In genomic region chr2:157836531-157836930, GRCh38 we compare ENCODE assay signal across 26 cellular contexts. TPM values are rescaled to one million over a fixed set of nuclear protein-coding genes. Genes with fewer than 3 reads are reported as not detected.
DNase-seq lines count a peak whose midpoint lies in the region; ATAC-seq, FAIRE-seq and TF ChIP-seq lines count a peak whose summit lies in the region.
"Had no signal": no experiment of that assay in that cellular context is flagged by ENCODE, and none has a peak within 500 bp of the region (broad histone marks: within the 10 kb centered on the region; RNA-seq: fewer than 3 reads in every experiment).

No MANE protein-coding gene starts in this region.

- H3K4me1 Mint-ChIP-seq in HFFc6 (ENCODE audit: low read depth) (peaks cover 66% of the 10 kb centered on the region), nephron progenitor cell (peaks cover 54% of the 10 kb centered on the region)

- no peaks in the 10 kb centered on the region for H3K9me3 ChIP-seq in A549
- no peaks in the 10 kb centered on the region for H3K9me3 ChIP-seq in H1 (ENCODE audit: insufficient read depth in 2 of 2, low read depth in 1 of 2, low read length in 1 of 2)
- H3K9me3 ChIP-seq: ovary had no signal

- H3K9me3 Mint-ChIP-seq in HFFc6: no peaks in the 10 kb centered on the region
- H3K9me3 Mint-ChIP-seq in nephron progenitor cell: no peaks in the 10 kb centered on the region
- H3K9me3 Mint-ChIP-seq: activated B cell treated with CpG ODN at 0.5 μM for 24 hours; CD8-positive, alpha-beta memory T cell; stimulated activated memory B cell treated with anti-CD40 and anti-IgM and Interleukin-4, amounts not matched to agents 10 μg/mL and 1 μg/mL and 100 μg/mL, for 72 hours had no signal

- no peak for TF ChIP-seq POLR2A in A549 (IDR thresholded peaks at IDR 0.05; ENCODE audit: low read length)
- no peak for TF ChIP-seq POLR2A in H1 (IDR thresholded peaks at IDR 0.05; ENCODE audit: control extremely low read depth in 1 of 2, low read depth in 2 of 2, low read length in 2 of 2)

- no peak overlapping the region for H2BK12ac ChIP-seq in H1 (ENCODE audit: low read depth, low read length)

- no peak overlapping the region for H2BK15ac ChIP-seq in H1 (ENCODE audit: low read length)

- POLR2A ChIA-PET in A549 (lab: Yijun Ruan, JAX) (no interaction called here), H1 (lab: Charles Lee; ENCODE audit: partially characterized antibody) (interaction anchor here (1.5 kb wide), 1 partner anchor 11 kb away, joined by 4 read pairs; no protein-coding TSS in a partner anchor)

- peaks cover 46% of the 10 kb centered on the region for H3K4me1 ChIP-seq in A549
- peaks cover 22 to 38% (median 24%) of the 10 kb centered on the region in 4 experiments for H3K4me1 ChIP-seq in H1 (replicated peaks in 1 of 4; ENCODE audit: control insufficient read depth in 3 of 4, insufficient read depth in 4 of 4, low read length in 3 of 4)

- CTCF ChIA-PET in A549 (lab: Yijun Ruan, JAX) (interaction anchor here (0.6 to 1.5 kb wide), 2 partner anchors 29 to 40 kb away, joined by 3 read pairs; partner anchors contain the start of gene ACVR1), H1 (lab: Charles Lee; ENCODE audit: partially characterized antibody) (interaction anchor here (0.7 to 1.4 kb wide), 3 partner anchors 9 to 171 kb away, joined by 3 to 6 read pairs (median 3); no protein-coding TSS in a partner anchor)

- H3K79me2 ChIP-seq in H1 (ENCODE audit: control insufficient read depth in 1 of 2, insufficient read depth in 2 of 2, low read length in 2 of 2): peaks cover 0 to 25% of the 10 kb centered on the region in 2 experiments; a peak in 2 of 4 replicates

- no peak overlapping the region for H4K5ac ChIP-seq in H1 (ENCODE audit: insufficient read length, low read depth, low read length)

- H3K27ac Mint-ChIP-seq in HFFc6 (peak overlapping the region; percentile 63), nephron progenitor cell (peak overlapping the region; percentile 23)
- H3K27ac Mint-ChIP-seq: activated B cell treated with CpG ODN at 0.5 μM for 24 hours; stimulated activated memory B cell treated with anti-CD40 and anti-IgM and Interleukin-4, amounts not matched to agents 10 μg/mL and 1 μg/mL and 100 μg/mL, for 72 hours had no signal

- no peak overlapping the region for H3K23ac ChIP-seq in H1 (ENCODE audit: insufficient read length)

- 0 out of 2 replicates have a peak, but pooled peaks cover 2% of the 10 kb centered on the region for H3K23me2 ChIP-seq in H1 (ENCODE audit: low read depth, low read length)

- no peak overlapping the region for H3K4ac ChIP-seq in H1 (replicated peaks; ENCODE audit: insufficient read length, low read depth, low read length)

- TF ChIP-seq EP300 in A549 (IDR thresholded peaks at IDR 0.05) (no peak), H1 (IDR thresholded peaks at IDR 0.05; ENCODE audit: borderline replicate concordance in 1 of 2, low read depth in 2 of 2, low read length in 2 of 2) (no peak)

- no peak overlapping the region for H3K56ac ChIP-seq in H1 (replicated peaks; ENCODE audit: insufficient read length, low read depth, low read length)

- peaks cover 2 to 19% of the 10 kb centered on the region in 2 experiments for H4K20me1 ChIP-seq in H1 (replicated peaks in 1 of 2; ENCODE audit: control insufficient read depth in 1 of 2, insufficient read depth in 2 of 2, low read length in 2 of 2)

- 77% methylated on average over 3 of the region's 3 CpGs for WGBS in A549 (ENCODE audit: missing lambda C conversion rate)
- 89% methylated on average over 3 of the region's 3 CpGs; no CpG with 5 or more reads in 1 of the 2 experiments for WGBS in H1 (ENCODE audit: extremely low coverage in 1 of 2, insufficient coverage in 1 of 2, insufficient read length in 1 of 2, insufficient replicate concordance in 2 of 2, low coverage in 1 of 2, low lambda C conversion rate in 2 of 2, missing lambda C conversion rate in 1 of 2), 2 experiments

- intact Hi-C loops in cardiac septum (cut with DNase I): loop anchor here (5.0 kb wide), 1 partner anchor 49 kb away; no protein-coding TSS in a partner anchor

- no peak overlapping the region for H2BK120ac ChIP-seq in H1 (replicated peaks; ENCODE audit: low read depth, low read length)

- H3K4me3 Mint-ChIP-seq in HFFc6 (no peak overlapping the region), nephron progenitor cell (no peak overlapping the region)
- H3K4me3 Mint-ChIP-seq: activated B cell treated with CpG ODN at 0.5 μM for 24 hours; activated CD8-positive, alpha-beta T cell treated with anti-CD3 and anti-CD28 coated beads, Interleukin-2, amount 10 ng/mL, durations not matched to agents 7 days and 5 days; CD8-positive, alpha-beta memory T cell; stimulated activated memory B cell treated with anti-CD40 and anti-IgM and Interleukin-4, amounts not matched to agents 10 μg/mL and 1 μg/mL and 100 μg/mL, for 72 hours had no signal

- FAIRE-seq in A549 (lab: Jason Lieb, UNC) (no peak), H1 (lab: Jason Lieb, UNC) (no peak)
- FAIRE-seq: GM12878 had no signal

- no peak overlapping the region for H4K8ac ChIP-seq in H1 (ENCODE audit: extremely low read depth, insufficient read depth, low read length)

- no peaks in the 10 kb centered on the region for H3K36me3 ChIP-seq in H1 (ENCODE audit: control insufficient read depth in 2 of 4, insufficient read depth in 4 of 4, low read length in 3 of 4)
- H3K36me3 ChIP-seq: cardiac muscle cell, ovary had no signal

- no peak overlapping the region for H2BK20ac ChIP-seq in H1 (ENCODE audit: low read length)

- no peak overlapping the region for H2AFZ ChIP-seq in H1 (ENCODE audit: low read length)
- H2AFZ ChIP-seq: PC-9 had no signal

- no peak overlapping the region for H4K91ac ChIP-seq in H1 (replicated peaks; ENCODE audit: insufficient read length, low read length)

- TF ChIP-seq CTCF in A549 (IDR thresholded peaks at IDR 0.05) (no peak), HFFc6 (IDR thresholded peaks at IDR 0.05) (no peak), H1 (IDR thresholded peaks at IDR 0.05; ENCODE audit: control extremely low read depth in 1 of 3, insufficient read depth in 1 of 3, low read depth in 1 of 3, low read length in 3 of 3) (no peak), nephron progenitor cell (IDR thresholded peaks at IDR 0.05) (no peak)

- peaks cover 6% of the 10 kb centered on the region; the same call in 1 of the 2 replicates for H3K36me3 Mint-ChIP-seq in HFFc6 (ENCODE audit: low read depth)
- H3K36me3 Mint-ChIP-seq in nephron progenitor cell (ENCODE audit: low read depth): peaks cover 9% of the 10 kb centered on the region

- no peak overlapping the region for H3K9ac ChIP-seq in H1 (replicated peaks in 1 of 4; ENCODE audit: extremely low read depth in 1 of 4, low read depth in 3 of 4, low read length in 3 of 4)

- peaks cover 4% of the 10 kb centered on the region; the same call in 1 of the 2 replicates for H3K27me3 Mint-ChIP-seq in HFFc6 (ENCODE audit: insufficient read depth)
- H3K27me3 Mint-ChIP-seq in nephron progenitor cell (ENCODE audit: low read depth, poor library complexity): no peaks in the 10 kb centered on the region
- H3K27me3 Mint-ChIP-seq: activated B cell treated with CpG ODN at 0.5 μM for 24 hours; CD8-positive, alpha-beta memory T cell; stimulated activated memory B cell treated with anti-CD40 and anti-IgM and Interleukin-4, amounts not matched to agents 10 μg/mL and 1 μg/mL and 100 μg/mL, for 72 hours had no signal

- no peak for TF ChIP-seq RAD21 in A549 (conservative IDR thresholded peaks at IDR 0.05 in 1 of 2, IDR thresholded peaks at IDR 0.05 in 1 of 2)
- no peak for TF ChIP-seq RAD21 in H1 (IDR thresholded peaks at IDR 0.05 in 1 of 2, conservative IDR thresholded peaks at IDR 0.05 in 1 of 2; ENCODE audit: low read depth in 2 of 2, low read length in 2 of 2)

- peaks cover 4% of the 10 kb centered on the region for H3K79me1 ChIP-seq in H1 (ENCODE audit: low read depth, low read length)

- H3K27ac ChIP-seq in A549: 0 out of 6 replicates have a peak overlapping the region, but pooled peaks of 1 of the 2 experiments have one; percentile 29
- H3K27ac ChIP-seq in H1 (ENCODE audit: low read depth, low read length): no peak overlapping the region
- H3K27ac ChIP-seq: foreskin keratinocyte, PC-9 had no signal

- no peaks in the 10 kb centered on the region for H3K27me3 ChIP-seq in H1 (replicated peaks in 1 of 4; ENCODE audit: control insufficient read depth in 3 of 4, extremely low read depth in 1 of 4, insufficient read depth in 3 of 4, low read length in 3 of 4)
- H3K27me3 ChIP-seq: cardiac muscle cell, foreskin keratinocyte, ovary had no signal

- H3K14ac ChIP-seq in H1 (ENCODE audit: insufficient read length): no peak overlapping the region

- ATAC-seq in A549: no peak
- ATAC-seq: activated CD8-positive, alpha-beta T cell treated with anti-CD3 and anti-CD28 coated beads, Interleukin-2, amount 10 ng/mL, durations not matched to agents 7 days and 5 days; foreskin keratinocyte; GM12878; sciatic nerve; stimulated activated memory B cell treated with anti-CD40 and anti-IgM and Interleukin-4, amounts not matched to agents 10 μg/mL and 1 μg/mL and 100 μg/mL, for 72 hours had no signal

- no peak overlapping the region for H2AK5ac ChIP-seq in H1 (ENCODE audit: low read depth, low read length)

- no peak overlapping the region for H3K4me2 ChIP-seq in A549
- no peak overlapping the region; a peak in 1 of 4 replicates for H3K4me2 ChIP-seq in H1 (ENCODE audit: insufficient read depth in 1 of 2, low read depth in 2 of 2, low read length in 2 of 2)
- H3K4me2 ChIP-seq: PC-9 had no signal

- H2BK5ac ChIP-seq in H1 (ENCODE audit: low read depth, low read length): no peak overlapping the region

- H3K18ac ChIP-seq in H1 (ENCODE audit: extremely low read depth, low read length): 0 out of 2 replicates have a peak overlapping the region, but pooled peaks have one; percentile 17

- DNase-seq in A549 (ENCODE audit: low read depth in 1 of 2, low spot score in 1 of 2) (no peak), HFFc6 (no peak), H1 (ENCODE audit: low read depth in 1 of 2, low spot score in 2 of 2) (no peak), nephron progenitor cell (no peak), DMS53 (lab: John Stamatoyannopoulos, UW) (no peak), cardiac septum (ENCODE audit: low spot score) (no peak), NCI-H1694 (lab: John Stamatoyannopoulos, UW) (no peak), putamen (ENCODE audit: low spot score) (no peak)
- DNase-seq: activated B cell treated with CpG ODN at 0.5 μM for 24 hours; activated CD8-positive, alpha-beta T cell treated with anti-CD3 and anti-CD28 coated beads, Interleukin-2, amount 10 ng/mL, durations not matched to agents 7 days and 5 days; activated T-cell treated with anti-CD3 and anti-CD28 coated beads, Interleukin-2, amount 50 U/mL, for 48 hours; CD8-positive, alpha-beta memory T cell; DMS79; foreskin keratinocyte; hypothalamus; islet precursor cell; KBM-7; NCI-H1694 treated with DMSO at 0.1 percent for 48 hours; NCI-H345; ovary; PC-9 had no signal

- H3K4me3 ChIP-seq in A549: no peak overlapping the region
- H3K4me3 ChIP-seq in H1 (ENCODE audit: extremely low read depth in 1 of 4, insufficient read depth in 2 of 4, low read depth in 3 of 4, low read length in 4 of 4): no peak overlapping the region
- H3K4me3 ChIP-seq: cardiac muscle cell, GM12878, lung, ovary, PC-9 had no signal

RNA-seq across cellular contexts. Expression of gene ACVR1, which starts 39.6 kb away (rescaled TPM):
- polyA plus RNA-seq in A549 (2011; rRNA removed): 21.6 and 33.6 TPM in 2 replicates
- 10.9 and 12.0 TPM in 2 replicates for polyA plus RNA-seq in A549 (2012; cell fraction: cytosol; rRNA removed)
- 12.6 and 13.9 TPM in 2 replicates for polyA plus RNA-seq in A549 (2012; cell fraction: nucleus; rRNA removed)
- 14.0 to 16.5 TPM (median 14.6 TPM) in 3 replicates for polyA plus RNA-seq in A549 (2017; fragmentation: RNase III; extraction: RNeasy Plus Mini Kit Qiagen cat#74134 plus additional on column Dnase treatment)
- polyA minus RNA-seq in A549 (2011; rRNA and poly(A)+ RNA removed): 22.5 and 23.0 TPM in 2 replicates
- 10 to 100 TPM; 37.5 to 48.4 (median 43.1) TPM for total RNA-seq in HFFc6 (2021; fragmentation: NEBNext Ultra II Directional; extraction: Animal tissue kit (Norgen Biotek cat#: 25700))
- total RNA-seq in H1 (2021; fragmentation: NEBNext Ultra II Directional; extraction: Animal tissue kit (Norgen Biotek cat#: 25700)): 17.5 and 17.7 TPM in 2 replicates
- 6.3 and 8.5 TPM in 2 replicates for polyA plus RNA-seq in H1 (2011; rRNA removed)
- polyA plus RNA-seq in H1 (2011; cell fraction: cytosol; rRNA removed): 8.5 TPM
- 6.4 TPM for polyA plus RNA-seq in H1 (2011; cell fraction: nucleus; rRNA removed)
- 12.1 to 13.8 TPM (median 12.9 TPM) in 4 replicates for polyA plus RNA-seq in H1 (2012, experiment 1 of 2)
- 5.3 TPM for polyA plus RNA-seq in H1 (2012, experiment 2 of 2)
- polyA plus RNA-seq in H1 (2013, experiment 1 of 2): 13.8 TPM
- 14.4 TPM for polyA plus RNA-seq in H1 (2013, experiment 2 of 2)
- 12.4 and 14.9 TPM in 2 replicates for polyA minus RNA-seq in H1 (2011; rRNA and poly(A)+ RNA removed)
- polyA minus RNA-seq in H1 (2011; cell fraction: cytosol; rRNA and poly(A)+ RNA removed): 7.6 TPM
- 13.9 TPM for polyA minus RNA-seq in H1 (2011; cell fraction: nucleus; rRNA and poly(A)+ RNA removed)
- total RNA-seq in cardiac septum: 22.7 TPM
